Comparison of ENCODE assay signal across 11 cellular contexts in genomic region chr10:70191906-70192305, GRCh38. TPM values are rescaled to one million over a fixed set of nuclear protein-coding genes. Genes with fewer than 3 reads are reported as not detected.
A peak's percentile ranks its signal among the peaks of the same experiment; 100 is the strongest.
DNase-seq lines count a peak whose midpoint lies in the region; ATAC-seq and TF ChIP-seq lines count a peak whose summit lies in the region.
"Had no signal": no experiment of that assay in that cellular context is flagged by ENCODE, and none has a peak within 500 bp of the region (broad histone marks: within the 10 kb centered on the region; RNA-seq: fewer than 3 reads in every experiment).

No MANE protein-coding gene starts in this region.

- TF ChIP-seq POLR2A in spleen (IDR thresholded peaks at IDR 0.05) = no peak

- H3K36me3 ChIP-seq in spleen = no peaks in the 10 kb centered on the region
- H3K36me3 ChIP-seq: heart left ventricle had no signal

- intact Hi-C loops in spleen (cut with DNase I; ENCODE audit: low total_unique reads) = no loop called here

- H3K4me1 ChIP-seq in spleen = peaks cover 0 to 53% (median 20%) of the 10 kb centered on the region in 6 donors

- H3K27me3 ChIP-seq in spleen (replicated peaks in 1 of 7) = no peaks in the 10 kb centered on the region
- H3K27me3 ChIP-seq: heart left ventricle had no signal

- TF ChIP-seq CTCF in fibroblast of the aortic adventitia (IDR thresholded peaks at IDR 0.05; ENCODE audit: insufficient read depth, low read length) (no peak), spleen (IDR thresholded peaks at IDR 0.05 in 8 of 11, conservative IDR thresholded peaks at IDR 0.05 in 3 of 11) (no peak)

- DNase-seq in GF-D8 (lab: John Stamatoyannopoulos, UW) (peak; percentile 24), RPMI7951 (ENCODE audit: low read depth) (peak; percentile 22), fibroblast of the aortic adventitia (ENCODE audit: low read depth) (peak; percentile 97), spleen (no peak), NCI-H2081 treated with DMSO at 0.1 percent for 48 hours (lab: John Stamatoyannopoulos, UW) (no peak), COLO829 (ENCODE audit: low spot score) (no peak)
- DNase-seq: GOT3, heart left ventricle, NCI-H774 had no signal

- no peaks in the 10 kb centered on the region for H3K9me3 ChIP-seq in spleen
- H3K9me3 ChIP-seq: heart left ventricle had no signal

- no peak overlapping the region for H3K4me3 ChIP-seq in fibroblast of the aortic adventitia (ENCODE audit: low read depth, low read length)
- no peak overlapping the region for H3K4me3 ChIP-seq in spleen
- H3K4me3 ChIP-seq: heart left ventricle had no signal

- peak overlapping the region in 6 of 8 donors; percentile 22 to 65 (median 54) for H3K27ac ChIP-seq in spleen

- no peak for ATAC-seq in HG02571 (IDR thresholded peaks at IDR 0.05; ENCODE audit: unreplicated experiment)
- ATAC-seq in GM21576 (IDR thresholded peaks at IDR 0.05; ENCODE audit: unreplicated experiment) = no peak

RNA-seq across cellular contexts. Expression of gene SAR1A, which starts 21.6 kb away (rescaled TPM):
- total RNA-seq in RPMI7951 (2014; rRNA removed; shearing (Covaris generic)) = 88.5 and 98.5 TPM in 2 replicates
- total RNA-seq in fibroblast of the aortic adventitia (ENCODE audit: low replicate concordance) (145 and 209 TPM in 2 replicates), spleen (100 to 1,000 TPM in 1 of 7 donors, 10 to 100 TPM in 6; 63.6 to 107 (median 79.5) TPM)
- 10 to 100 TPM; 27.3 to 33.2 (median 28.4) TPM for polyA plus RNA-seq in spleen

RNA-seq across cellular contexts. Expression of gene PPA1, which starts 41.3 kb away (rescaled TPM):
- total RNA-seq in RPMI7951 (2014; rRNA removed; shearing (Covaris generic)) = 126 and 150 TPM in 2 replicates
- total RNA-seq in fibroblast of the aortic adventitia (ENCODE audit: low replicate concordance) (197 and 394 TPM in 2 replicates), spleen (10 to 100 TPM; 54.8 to 83.3 (median 75.5) TPM)
- polyA plus RNA-seq in spleen = 100 to 1,000 TPM; 120 to 133 (median 121) TPM

RNA-seq across cellular contexts. Expression of gene TYSND1, which starts 45.4 kb away (rescaled TPM):
- total RNA-seq in RPMI7951 (2014; rRNA removed; shearing (Covaris generic)) = 5.5 and 8.2 TPM in 2 replicates
- 9.7 and 20.0 TPM in 2 replicates for total RNA-seq in fibroblast of the aortic adventitia (ENCODE audit: low replicate concordance)
- 10 to 100 TPM; 14.1 to 20.3 (median 16.6) TPM for total RNA-seq in spleen
- 10 to 100 TPM; 15.2 to 20.9 (median 19.2) TPM for polyA plus RNA-seq in spleen

RNA-seq across cellular contexts. Expression of gene AIFM2, which starts 59.3 kb away (rescaled TPM):
- total RNA-seq in RPMI7951 (2014; rRNA removed; shearing (Covaris generic)) = 7.0 and 8.1 TPM in 2 replicates
- total RNA-seq in fibroblast of the aortic adventitia (ENCODE audit: low replicate concordance) (2.5 and 7.3 TPM in 2 replicates), spleen (1 to 10 TPM; 5.1 to 9.4 (median 8.7) TPM)
- 1 to 10 TPM; 4.3 to 6.2 (median 6.2) TPM for polyA plus RNA-seq in spleen

Comparison
In these comparisons a context has a peak if more than half of its experiments do, and no peak if none do; other contexts are left out.
1. DNase-seq: peak in GF-D8 (single experiment), RPMI7951 (single experiment) and fibroblast of the aortic adventitia (single experiment); none in spleen (single experiment), NCI-H2081 treated with DMSO at 0.1 percent for 48 hours (single experiment) and COLO829 (single experiment).